Comparison of ENCODE assay signal across 9 cellular contexts in genomic region chr18:57837917-57838548, GRCh38. TPM values are rescaled to one million over a fixed set of nuclear protein-coding genes. Genes with fewer than 3 reads are reported as not detected.
DNase-seq lines count a peak whose midpoint lies in the region; ATAC-seq, FAIRE-seq and TF ChIP-seq lines count a peak whose summit lies in the region.
"Had no signal": no experiment of that assay in that cellular context is flagged by ENCODE, and none has a peak within 500 bp of the region (broad histone marks: within the 10 kb centered on the region; RNA-seq: fewer than 3 reads in every experiment).

No MANE protein-coding gene starts in this region.

- no peaks in the 10 kb centered on the region for H3K4me1 ChIP-seq in naive thymus-derived CD4-positive, alpha-beta T cell (ENCODE audit: control insufficient read depth in 2 of 2, insufficient read depth in 2 of 2, low read length in 2 of 2)
- peaks cover 18% of the 10 kb centered on the region for H3K4me1 ChIP-seq in HepG2 (ENCODE audit: insufficient read depth, low read length)
- H3K4me1 ChIP-seq in left lung, result peaks cover 0 to 3% of the 10 kb centered on the region in 2 donors

- H3K9me3 ChIP-seq in T-helper 17 cell (ENCODE audit: control insufficient read depth, low read length, poor library complexity, severe bottlenecking) (no peaks in the 10 kb centered on the region), HepG2 (ENCODE audit: low read length) (no peaks in the 10 kb centered on the region), left lung (no peaks in the 10 kb centered on the region)
- H3K9me3 ChIP-seq in naive thymus-derived CD4-positive, alpha-beta T cell (ENCODE audit: control insufficient read depth in 2 of 3, low read length in 3 of 3), result no peaks in the 10 kb centered on the region

- TF ChIP-seq CTCF in HepG2 (CRISPR knock-in tag; IDR thresholded peaks at IDR 0.05), result no peak
- no peak for TF ChIP-seq CTCF in left lung (IDR thresholded peaks at IDR 0.05)

- H3K9me3 Mint-ChIP-seq in naive thymus-derived CD4-positive, alpha-beta T cell, result peaks cover 0 to 5% (median 0%) of the 10 kb centered on the region in 11 donors

- no peak for FAIRE-seq in HepG2 (lab: Jason Lieb, UNC)
- FAIRE-seq: colon had no signal

- peak; percentile 77 for ATAC-seq in GM18520 (IDR thresholded peaks at IDR 0.05; ENCODE audit: unreplicated experiment)
- ATAC-seq in HG02623 (IDR thresholded peaks at IDR 0.05; ENCODE audit: unreplicated experiment), result peak; percentile 77
- ATAC-seq in T-helper 17 cell, result peak; percentile 82
- ATAC-seq in naive thymus-derived CD4-positive, alpha-beta T cell, result peak; percentile 57
- no peak for ATAC-seq in HepG2
- ATAC-seq in left lung, result no peak

- TF ChIP-seq POLR2A in HepG2 (IDR thresholded peaks at IDR 0.05; ENCODE audit: insufficient read depth in 1 of 2, low read depth in 2 of 2, low read length in 2 of 2), result no peak

- BruUV-seq in HepG2 (replicated peaks; lab: Mats Ljungman, UMichigan), result no TSS peak

- no peak overlapping the region for H3K4me2 ChIP-seq in HepG2 (ENCODE audit: low read depth, low read length)

- POLR2A ChIA-PET in naive thymus-derived CD4-positive, alpha-beta T cell (lab: Charles Lee), result no interaction called here
- POLR2A ChIA-PET in HepG2 (lab: Yijun Ruan, JAX), result no interaction called here

- H3K27me3 Mint-ChIP-seq in T-helper 17 cell, result peaks cover 27% of the 10 kb centered on the region
- peaks cover 0 to 26% (median 5%) of the 10 kb centered on the region in 5 donors for H3K27me3 Mint-ChIP-seq in naive thymus-derived CD4-positive, alpha-beta T cell

- intact Hi-C loops in naive thymus-derived CD4-positive, alpha-beta T cell (cut with micrococcal nuclease), result loop anchor here in 1 of 2 donors (10.0 kb wide), 1 partner anchor 1203 kb away; the partner anchor contains the start of gene TXNL1
- intact Hi-C loops in HepG2 (cut with micrococcal nuclease; ENCODE audit: unreplicated experiment) (no loop called here), left lung (cut with DNase I) (no loop called here)

- no peak overlapping the region for H3K9ac ChIP-seq in HepG2 (ENCODE audit: insufficient read depth, low read depth, low read length)

- H3K27ac Mint-ChIP-seq in T-helper 17 cell, result no peak overlapping the region
- peak overlapping the region in 2 of 9 donors; percentile 6 to 30 for H3K27ac Mint-ChIP-seq in naive thymus-derived CD4-positive, alpha-beta T cell

- DNase-seq in T-helper 17 cell, result no peak
- DNase-seq in naive thymus-derived CD4-positive, alpha-beta T cell, result peak in 1 of 9 donors; percentile 47
- DNase-seq in HepG2 (ENCODE audit: low spot score), result no peak
- DNase-seq in NCI-H1436 treated with DMSO at 0.1 percent for 48 hours (lab: John Stamatoyannopoulos, UW), result no peak
- no peak for DNase-seq in GM03348 (ENCODE audit: low spot score)
- DNase-seq in left lung, result no peak

- H3K36me3 ChIP-seq in naive thymus-derived CD4-positive, alpha-beta T cell (ENCODE audit: control insufficient read depth in 2 of 3, insufficient read depth in 3 of 3, low read length in 3 of 3), result no peaks in the 10 kb centered on the region
- H3K36me3 ChIP-seq in HepG2 (replicated peaks in 1 of 2; ENCODE audit: control insufficient read depth in 1 of 2, insufficient read depth in 2 of 2, low read length in 2 of 2) (no peaks in the 10 kb centered on the region), left lung (no peaks in the 10 kb centered on the region)

- no peaks in the 10 kb centered on the region for H3K79me2 ChIP-seq in HepG2 (ENCODE audit: insufficient read depth, low read length)

- no peak for TF ChIP-seq EP300 in HepG2 (IDR thresholded peaks at IDR 0.05; ENCODE audit: low read depth in 2 of 2, low read length in 2 of 2)
- TF ChIP-seq EP300 in HepG2 (CRISPR knock-in tag; IDR thresholded peaks at IDR 0.05; ENCODE audit: borderline replicate concordance), result no peak

- H2AFZ ChIP-seq in HepG2 (ENCODE audit: low read length), result no peak overlapping the region

- no peaks in the 10 kb centered on the region for H4K20me1 ChIP-seq in HepG2 (ENCODE audit: insufficient read depth, low read length)

- CTCF ChIA-PET in naive thymus-derived CD4-positive, alpha-beta T cell (lab: Charles Lee), result interaction anchor here (0.7 kb wide), 1 partner anchor 102 kb away, joined by 4 read pairs; no protein-coding TSS in a partner anchor
- CTCF ChIA-PET in HepG2 (lab: Yijun Ruan, JAX; ENCODE audit: low intra/inter-chr PET ratio, low total read pairs), result no interaction called here

- no peaks in the 10 kb centered on the region for H3K27me3 ChIP-seq in naive thymus-derived CD4-positive, alpha-beta T cell (ENCODE audit: control insufficient read depth in 2 of 2, insufficient read depth in 2 of 2, low read length in 2 of 2)
- H3K27me3 ChIP-seq in HepG2 (ENCODE audit: control insufficient read depth in 1 of 2, insufficient read depth in 2 of 2, low read length in 2 of 2), result no peaks in the 10 kb centered on the region
- no peaks in the 10 kb centered on the region for H3K27me3 ChIP-seq in left lung

- no peak overlapping the region for H3K4me3 ChIP-seq in naive thymus-derived CD4-positive, alpha-beta T cell (ENCODE audit: low read length)
- H3K4me3 ChIP-seq in HepG2 (replicated peaks in 1 of 3; ENCODE audit: insufficient read depth in 1 of 3, low read depth in 2 of 3, low read length in 3 of 3), result no peak overlapping the region
- no peak overlapping the region for H3K4me3 ChIP-seq in left lung

- H3K27ac ChIP-seq in naive thymus-derived CD4-positive, alpha-beta T cell (ENCODE audit: low read depth, low read length), result no peak overlapping the region
- H3K27ac ChIP-seq in HepG2 (ENCODE audit: extremely low read length, insufficient read depth, low read length), result no peak overlapping the region
- H3K27ac ChIP-seq in left lung, result no peak overlapping the region

- no peak overlapping the region for H3K4me3 Mint-ChIP-seq in T-helper 17 cell
- H3K4me3 Mint-ChIP-seq in naive thymus-derived CD4-positive, alpha-beta T cell, result peak overlapping the region in 1 of 10 donors; percentile 22

- H3K4me1 Mint-ChIP-seq in T-helper 17 cell, result peaks cover 8% of the 10 kb centered on the region
- H3K4me1 Mint-ChIP-seq in naive thymus-derived CD4-positive, alpha-beta T cell, result peaks cover 4 to 35% (median 11%) of the 10 kb centered on the region in 7 donors

- H3K36me3 Mint-ChIP-seq in T-helper 17 cell (ENCODE audit: low read depth), result peaks cover 2% of the 10 kb centered on the region
- peaks cover 0 to 9% (median under 1%) of the 10 kb centered on the region in 5 donors for H3K36me3 Mint-ChIP-seq in naive thymus-derived CD4-positive, alpha-beta T cell

- WGBS in HepG2 (ENCODE audit: low lambda C conversion rate), result 59% methylated on average over 12 of the region's 12 CpGs

- no peak for TF ChIP-seq RAD21 in HepG2 (CRISPR knock-in tag; IDR thresholded peaks at IDR 0.05)

- in situ Hi-C loops in HepG2 (cut with HindIII; ENCODE audit: extremely low pct_ligation_motif_present, low pct_unique_long_range_greater_than_20kb), result no loop called here

TF ChIP-seq in HepG2, 621 proteins besides CTCF, POLR2A, EP300 and RAD21 (continues in another document):
- no peak for TF ChIP-seq ZNF44 (CRISPR knock-in tag; IDR thresholded peaks at IDR 0.05)
- TF ChIP-seq MIXL1 (CRISPR knock-in tag; IDR thresholded peaks at IDR 0.05), result no peak
- TF ChIP-seq NR1H2 (CRISPR knock-in tag; IDR thresholded peaks at IDR 0.05; ENCODE audit: borderline replicate concordance, low read depth), result no peak
- no peak for TF ChIP-seq KMT2B (CRISPR knock-in tag; IDR thresholded peaks at IDR 0.05)
- TF ChIP-seq ZNF841 (CRISPR knock-in tag; IDR thresholded peaks at IDR 0.05; ENCODE audit: borderline replicate concordance), result no peak
- no peak for TF ChIP-seq HCFC1 (IDR thresholded peaks at IDR 0.05; ENCODE audit: low read depth, low read length)
- no peak for TF ChIP-seq RXRB (CRISPR knock-in tag; IDR thresholded peaks at IDR 0.05; ENCODE audit: borderline replicate concordance)
- no peak for TF ChIP-seq ZFP90 (CRISPR knock-in tag; IDR thresholded peaks at IDR 0.05; ENCODE audit: borderline replicate concordance)
- no peak for TF ChIP-seq RBAK (CRISPR knock-in tag; IDR thresholded peaks at IDR 0.05)

RNA-seq across cellular contexts. Expression of gene ATP8B1, which starts 34.9 kb away (rescaled TPM):
- not detected for total RNA-seq in T-helper 17 cell
- total RNA-seq in naive thymus-derived CD4-positive, alpha-beta T cell, result not detected
- polyA plus RNA-seq in naive thymus-derived CD4-positive, alpha-beta T cell, result not detected
- 3.7 and 4.0 TPM in 2 replicates for total RNA-seq in HepG2 (2016; rRNA removed; fragmentation: Illumina TruSeq; extraction: Trizol)
- total RNA-seq in HepG2 (2016; cell fraction: cytosol; rRNA removed; fragmentation: Illumina TruSeq; extraction: Trizol; ENCODE audit: low read depth), result 0.79 and 0.81 TPM in 2 replicates
- total RNA-seq in HepG2 (2016; cell fraction: insoluble cytoplasmic fraction; rRNA removed; fragmentation: Illumina TruSeq; extraction: Trizol), result 3.1 and 4.2 TPM in 2 replicates
- total RNA-seq in HepG2 (2016; cell fraction: membrane; rRNA removed; fragmentation: Illumina TruSeq; extraction: Trizol), result 2.1 and 2.3 TPM in 2 replicates
- 6.1 and 6.4 TPM in 2 replicates for total RNA-seq in HepG2 (2016; cell fraction: nucleus; rRNA removed; fragmentation: Illumina TruSeq; extraction: Trizol)
- polyA plus RNA-seq in HepG2 (2011; rRNA removed), result 2.3 and 2.8 TPM in 2 replicates
- 1.5 and 2.0 TPM in 2 replicates for polyA plus RNA-seq in HepG2 (2011; cell fraction: cytosol; rRNA removed)
- polyA plus RNA-seq in HepG2 (2011; cell fraction: nucleus; rRNA removed), result 1.1 TPM in 2 replicates
- polyA plus RNA-seq in HepG2 (2012), result 1.3 and 1.7 TPM in 2 replicates
- polyA plus RNA-seq in HepG2 (2016; cell fraction: cytosol; fragmentation: Illumina TruSeq; extraction: Trizol; ENCODE audit: low read depth), result 0.23 and 0.26 TPM in 2 replicates
- polyA plus RNA-seq in HepG2 (2016; cell fraction: insoluble cytoplasmic fraction; fragmentation: Illumina TruSeq; extraction: Trizol; ENCODE audit: low read depth), result 1.3 and 1.4 TPM in 2 replicates
- polyA plus RNA-seq in HepG2 (2016; cell fraction: membrane; fragmentation: Illumina TruSeq; extraction: Trizol; ENCODE audit: low read depth), result 0.48 TPM in 2 replicates
- 3.1 and 4.7 TPM in 2 replicates for polyA plus RNA-seq in HepG2 (2016; cell fraction: nucleus; fragmentation: Illumina TruSeq; extraction: Trizol; ENCODE audit: insufficient read depth, low read depth)
- 0.89 and 4.0 TPM in 2 replicates for polyA minus RNA-seq in HepG2 (2011; rRNA and poly(A)+ RNA removed; ENCODE audit: low replicate concordance)
- polyA minus RNA-seq in HepG2 (2011; cell fraction: cytosol; rRNA and poly(A)+ RNA removed), result 3.3 and 5.1 TPM in 2 replicates
- polyA minus RNA-seq in HepG2 (2011; cell fraction: nucleus; rRNA and poly(A)+ RNA removed), result 6.0 and 8.6 TPM in 2 replicates
- 10 to 100 TPM; 24.0 to 26.6 TPM for total RNA-seq in left lung

Comparison
In these comparisons a context has a peak if more than half of its experiments do, and no peak if none do; other contexts are left out.
1. ATAC-seq: peak in GM18520 (single experiment), HG02623 (single experiment), T-helper 17 cell (single experiment) and naive thymus-derived CD4-positive, alpha-beta T cell (single experiment); none in HepG2 (single experiment) and left lung (single experiment).